Comparison of ENCODE assay signal across 8 cellular contexts in the genomic region with DNA sequence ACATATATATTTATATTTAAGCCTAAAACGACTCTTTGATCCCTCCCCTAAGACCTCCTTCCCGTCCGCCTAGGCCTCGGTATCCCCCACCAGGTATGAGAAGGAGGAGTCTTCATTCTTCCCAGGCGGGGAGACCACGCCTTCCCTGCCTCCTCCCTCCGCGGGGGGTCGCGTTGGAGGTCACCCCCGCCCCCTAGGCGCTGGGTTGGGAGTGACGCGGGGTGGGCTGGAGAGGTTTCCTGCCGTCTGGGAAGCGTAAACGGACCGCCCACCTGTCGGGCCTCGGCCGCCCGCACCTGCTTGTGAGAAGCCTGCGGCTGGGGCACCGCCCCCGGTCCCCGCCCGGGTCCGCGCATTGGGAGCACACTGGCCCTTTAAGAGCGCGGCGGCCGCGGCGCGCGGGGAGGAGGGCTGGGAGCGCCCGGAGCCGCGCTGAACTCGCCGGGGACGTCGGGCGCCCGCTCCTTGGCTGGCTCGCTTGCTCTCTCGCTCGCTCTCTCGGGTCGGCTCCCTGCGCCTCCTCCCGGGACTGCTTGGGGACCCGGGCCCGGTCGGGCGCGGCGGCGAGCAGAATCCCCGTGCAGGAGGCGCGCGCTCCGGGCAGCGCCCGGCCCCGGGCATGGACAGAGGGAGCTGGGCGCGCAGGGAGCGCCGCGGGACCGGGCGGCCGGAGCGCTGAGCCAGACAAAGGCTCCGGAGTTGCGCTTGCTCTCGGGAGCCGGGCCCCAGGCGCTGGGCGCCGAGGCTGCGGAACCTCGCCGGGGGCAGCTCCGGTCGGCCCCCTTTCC. TPM values are rescaled to one million over a fixed set of nuclear protein-coding genes. Genes with fewer than 3 reads are reported as not detected.
DNase-seq lines count a peak whose midpoint lies in the region; ATAC-seq and TF ChIP-seq lines count a peak whose summit lies in the region.

TSS of gene MMP15 (plus strand) at position 404 of the 788 bp plus-strand sequence. CDS start 597 bp downstream, outside the sequence.

- in situ Hi-C loops in HAP-1 (cut with MboI; ENCODE audit: low sequenced_read_pairs), result loop anchor here (10.0 kb wide), 1 partner anchor 99 kb away; the partner anchor contains the start of gene CFAP20

- peak; percentile 53 to 84 for DNase-seq in HAP-1 (ENCODE audit: low spot score in 2 of 2)
- peak; percentile 44 to 45 for DNase-seq in NCI-H1930 (lab: John Stamatoyannopoulos, UW)
- DNase-seq in activated CD4-positive, alpha-beta T cell treated with anti-CD3 and anti-CD28 coated beads for 1 hour, result peak; percentile 38
- peak; percentile 67 for DNase-seq in choroid plexus epithelial cell (ENCODE audit: low read depth)
- peak; percentile 95 for DNase-seq in left colon
- peak; percentile 58 for DNase-seq in stimulated activated CD4-positive, alpha-beta T cell treated with anti-CD3 and anti-CD28 coated beads, Interleukin-1b, Interleukin-23, amount 100 ng/mL, for 48 hours

- no peaks in the 10 kb centered on the region for H3K9me2 ChIP-seq in DOHH2 (replicated peaks; ENCODE audit: control insufficient read depth, low read length)

- H3K27me3 ChIP-seq in DOHH2 (ENCODE audit: control insufficient read depth, low read length) (peaks cover 16% of the 10 kb centered on the region), HAP-1 (ENCODE audit: low read depth) (no peaks in the 10 kb centered on the region)

- H3K36me3 ChIP-seq in DOHH2 (ENCODE audit: control insufficient read depth, low read length) (no peaks in the 10 kb centered on the region), HAP-1 (replicated peaks) (no peaks in the 10 kb centered on the region)

- H3K4me1 ChIP-seq in DOHH2 (ENCODE audit: control insufficient read depth, low read length) (peaks cover 30% of the 10 kb centered on the region), HAP-1 (peaks cover 3% of the 10 kb centered on the region; the same call in 1 of the 2 replicates)

- no peaks in the 10 kb centered on the region for H3F3A ChIP-seq in DOHH2 (ENCODE audit: control insufficient read depth, insufficient read depth)

- H3K9me3 ChIP-seq in DOHH2 (ENCODE audit: control insufficient read depth, insufficient read depth, low read length) (no peaks in the 10 kb centered on the region), HAP-1 (no peaks in the 10 kb centered on the region)

- no peak within 1 kb of the TSS for H3K27ac ChIP-seq in DOHH2 (ENCODE audit: low read depth, low read length)

- H3K79me2 ChIP-seq in DOHH2 (ENCODE audit: control insufficient read depth, low read length), result no peaks in the 10 kb centered on the region; the same call in 1 of the 2 replicates

- peak within 1 kb of the TSS; percentile 79 for H3K4me2 ChIP-seq in DOHH2 (ENCODE audit: low read length)

- intact Hi-C loops in left colon (cut with DNase I, micrococcal nuclease), result loop anchor here (10.0 kb wide), 3 partner anchors 99 to 219 kb away; partner anchors contain the start of genes CFAP20 (in 1 of the 2) and CSNK2A2 (in 1 of the 2)

- ATAC-seq in left colon (peak; percentile 61), HG03439 (IDR thresholded peaks at IDR 0.05; ENCODE audit: unreplicated experiment) (no peak)

- no peak for TF ChIP-seq CTCF in DOHH2 (IDR thresholded peaks at IDR 0.05; ENCODE audit: low read depth, low read length, poor library complexity, severe bottlenecking)
- TF ChIP-seq CTCF in choroid plexus epithelial cell (conservative IDR thresholded peaks at IDR 0.05; ENCODE audit: low read depth, low read length), result no peak

- no peaks in the 10 kb centered on the region for H4K20me1 ChIP-seq in DOHH2 (ENCODE audit: control insufficient read depth, insufficient read depth, low read depth, low read length)

- H3K4me3 ChIP-seq in DOHH2 (ENCODE audit: low read length), result peak within 1 kb of the TSS; percentile 74
- peak within 1 kb of the TSS; percentile 52 for H3K4me3 ChIP-seq in HAP-1
- H3K4me3 ChIP-seq in choroid plexus epithelial cell (ENCODE audit: low read depth, low read length), result peak within 1 kb of the TSS; percentile 60

RNA-seq across cellular contexts. Expression of gene MMP15, which starts in this region (rescaled TPM):
- 100 to 1,000 TPM; 113 to 127 TPM for total RNA-seq in left colon

Comparison
In these comparisons a context has a peak if more than half of its experiments do, and no peak if none do; other contexts are left out.
1. DNase-seq: peak in every context shown above with its lines; median percentile 95 in left colon; 68 in HAP-1; 67 in choroid plexus epithelial cell; 58 in stimulated activated CD4-positive, alpha-beta T cell treated with anti-CD3 and anti-CD28 coated beads, Interleukin-1b, Interleukin-23, amount 100 ng/mL, for 48 hours; 44 in NCI-H1930; 38 in activated CD4-positive, alpha-beta T cell treated with anti-CD3 and anti-CD28 coated beads for 1 hour.